16 cellular contexts compared by ENCODE assay signal in the genomic region with DNA sequence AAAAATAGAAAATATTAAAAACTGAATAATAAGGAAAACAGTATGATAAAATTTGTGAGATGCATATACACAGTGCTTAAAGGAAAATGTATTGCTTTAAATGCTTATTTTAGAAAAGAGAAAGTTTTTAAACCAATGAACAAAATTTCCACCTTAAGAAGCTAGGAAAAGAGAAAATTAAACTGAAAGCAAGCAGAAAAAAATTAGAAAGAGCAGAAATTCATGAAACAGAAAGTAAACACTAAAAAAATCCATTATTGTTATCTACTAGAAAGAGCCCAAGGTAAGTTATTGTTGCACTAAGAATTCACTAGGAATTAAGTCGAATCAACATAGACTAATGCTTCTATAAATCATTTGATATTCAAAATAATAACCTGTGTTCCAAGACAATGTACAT.
DNase-seq lines count a peak whose midpoint lies in the region; ATAC-seq and TF ChIP-seq lines count a peak whose summit lies in the region.
"Had no signal": no experiment of that assay in that cellular context is flagged by ENCODE, and none has a peak within 500 bp of the region (broad histone marks: within the 10 kb centered on the region; RNA-seq: fewer than 3 reads in every experiment).

No MANE protein-coding gene starts in this region.

- H3K36me3 Mint-ChIP-seq in activated naive CD8-positive, alpha-beta T cell, result no peaks in the 10 kb centered on the region
- peaks cover 3% of the 10 kb centered on the region for H3K36me3 Mint-ChIP-seq in activated naive CD8-positive, alpha-beta T cell treated with anti-CD3 and anti-CD28 coated beads for 36 hours
- peaks cover 7% of the 10 kb centered on the region for H3K36me3 Mint-ChIP-seq in effector memory CD8-positive, alpha-beta T cell (ENCODE audit: insufficient read depth)
- peaks cover 25% of the 10 kb centered on the region for H3K36me3 Mint-ChIP-seq in osteocyte (ENCODE audit: unreplicated experiment)

- no peaks in the 10 kb centered on the region for H3K27me3 Mint-ChIP-seq in activated naive CD8-positive, alpha-beta T cell
- no peaks in the 10 kb centered on the region for H3K27me3 Mint-ChIP-seq in activated naive CD8-positive, alpha-beta T cell treated with anti-CD3 and anti-CD28 coated beads for 36 hours
- no peaks in the 10 kb centered on the region for H3K27me3 Mint-ChIP-seq in effector memory CD8-positive, alpha-beta T cell
- no peaks in the 10 kb centered on the region for H3K27me3 Mint-ChIP-seq in osteocyte (ENCODE audit: unreplicated experiment)
- H3K27me3 Mint-ChIP-seq: IgD-negative memory B cell had no signal

- no peaks in the 10 kb centered on the region for H3K27me3 ChIP-seq in MM.1S (replicated peaks; ENCODE audit: insufficient read depth, low read length)

- no peak overlapping the region for H2AFZ ChIP-seq in MM.1S (ENCODE audit: low read length)

- no peak for DNase-seq in activated naive CD8-positive, alpha-beta T cell treated with anti-CD3 and anti-CD28 coated beads for 36 hours
- DNase-seq in MM.1S, result no peak
- DNase-seq in effector memory CD8-positive, alpha-beta T cell, result no peak
- no peak for DNase-seq in NCI-H128 (lab: John Stamatoyannopoulos, UW; ENCODE audit: unreplicated experiment)
- no peak for DNase-seq in osteocyte (ENCODE audit: extremely low spot score, unreplicated experiment)
- no peak for DNase-seq in RPMI8226
- DNase-seq: H9, NCI-H1048, NCI-H1694, NCI-H2107, SHP77 had no signal

- no peak for TF ChIP-seq CTCF in MM.1S (IDR thresholded peaks at IDR 0.05; ENCODE audit: low read length)
- no peak for TF ChIP-seq CTCF in osteocyte (IDR thresholded peaks at IDR 0.05)

- peak overlapping the region; percentile 56 for H3K4me2 ChIP-seq in MM.1S (ENCODE audit: low read depth, low read length)

- no peaks in the 10 kb centered on the region for H3K9me2 ChIP-seq in MM.1S (replicated peaks; ENCODE audit: insufficient read depth, low read length)

- H3K36me3 ChIP-seq in MM.1S (replicated peaks; ENCODE audit: insufficient read depth, low read length), result no peaks in the 10 kb centered on the region

- H3K4me1 Mint-ChIP-seq in activated naive CD8-positive, alpha-beta T cell (ENCODE audit: low read depth), result peaks cover 20% of the 10 kb centered on the region
- H3K4me1 Mint-ChIP-seq in activated naive CD8-positive, alpha-beta T cell treated with anti-CD3 and anti-CD28 coated beads for 36 hours, result peaks cover 14% of the 10 kb centered on the region
- peaks cover 14 to 22% of the 10 kb centered on the region in 2 donors for H3K4me1 Mint-ChIP-seq in effector memory CD8-positive, alpha-beta T cell (ENCODE audit: low read depth in 2 of 2)
- H3K4me1 Mint-ChIP-seq in osteocyte (ENCODE audit: unreplicated experiment), result peaks cover 11% of the 10 kb centered on the region

- H3K4me3 ChIP-seq in MM.1S (ENCODE audit: low read length), result peak overlapping the region; percentile 6; the same call in 1 of the 2 replicates
- H3K4me3 ChIP-seq: A549 had no signal

- no peak overlapping the region for H3K9ac ChIP-seq in MM.1S (ENCODE audit: low read length)

- peaks cover 26% of the 10 kb centered on the region for H3F3A ChIP-seq in MM.1S (ENCODE audit: insufficient read depth, low read length)

- H3K9me3 ChIP-seq in MM.1S (replicated peaks; ENCODE audit: insufficient read depth, low read length), result no peaks in the 10 kb centered on the region
- H3K9me3 ChIP-seq: A549 had no signal

- peaks cover 25% of the 10 kb centered on the region for H3K4me1 ChIP-seq in MM.1S (ENCODE audit: low read length)

- H3K79me2 ChIP-seq in MM.1S (ENCODE audit: low read length), result no peaks in the 10 kb centered on the region

- peak overlapping the region; percentile 22; the same call in 1 of the 2 replicates for H3K27ac ChIP-seq in MM.1S (ENCODE audit: low read length)
- H3K27ac ChIP-seq: A549 had no signal

- H3K27ac Mint-ChIP-seq in activated naive CD8-positive, alpha-beta T cell, result peak overlapping the region; percentile 3
- H3K27ac Mint-ChIP-seq in activated naive CD8-positive, alpha-beta T cell treated with anti-CD3 and anti-CD28 coated beads for 36 hours, result no peak overlapping the region
- peak overlapping the region; percentile 18 to 87 for H3K27ac Mint-ChIP-seq in effector memory CD8-positive, alpha-beta T cell
- no peak overlapping the region for H3K27ac Mint-ChIP-seq in osteocyte (ENCODE audit: unreplicated experiment)

- ATAC-seq in effector memory CD8-positive, alpha-beta T cell (replicated peaks), result no peak
- ATAC-seq in HG03460 (IDR thresholded peaks at IDR 0.05; ENCODE audit: unreplicated experiment), result no peak
- ATAC-seq: A549, Panc1 had no signal

- H4K20me1 ChIP-seq in MM.1S (ENCODE audit: insufficient read depth, low read length), result no peaks in the 10 kb centered on the region

- no peak overlapping the region for H3K4me3 Mint-ChIP-seq in activated naive CD8-positive, alpha-beta T cell
- H3K4me3 Mint-ChIP-seq in activated naive CD8-positive, alpha-beta T cell treated with anti-CD3 and anti-CD28 coated beads for 36 hours, result no peak overlapping the region
- H3K4me3 Mint-ChIP-seq in effector memory CD8-positive, alpha-beta T cell, result no peak overlapping the region
- no peak overlapping the region for H3K4me3 Mint-ChIP-seq in osteocyte (ENCODE audit: unreplicated experiment)
- H3K4me3 Mint-ChIP-seq: H9 had no signal

- H3K9me3 Mint-ChIP-seq in activated naive CD8-positive, alpha-beta T cell (ENCODE audit: low read depth), result no peaks in the 10 kb centered on the region
- no peaks in the 10 kb centered on the region for H3K9me3 Mint-ChIP-seq in activated naive CD8-positive, alpha-beta T cell treated with anti-CD3 and anti-CD28 coated beads for 36 hours
- H3K9me3 Mint-ChIP-seq in effector memory CD8-positive, alpha-beta T cell, result no peaks in the 10 kb centered on the region
- no peaks in the 10 kb centered on the region for H3K9me3 Mint-ChIP-seq in osteocyte (ENCODE audit: unreplicated experiment)
- H3K9me3 Mint-ChIP-seq: H9 had no signal

Comparison
In these comparisons a context has a peak if more than half of its experiments do, and no peak if none do; other contexts are left out.
1. H3K27ac Mint-ChIP-seq: peak in activated naive CD8-positive, alpha-beta T cell (single experiment) and effector memory CD8-positive, alpha-beta T cell (2 of 2); none in activated naive CD8-positive, alpha-beta T cell treated with anti-CD3 and anti-CD28 coated beads for 36 hours (single experiment) and osteocyte (single experiment).